ENCODE assay signal across 8 cellular contexts in the genomic region with DNA sequence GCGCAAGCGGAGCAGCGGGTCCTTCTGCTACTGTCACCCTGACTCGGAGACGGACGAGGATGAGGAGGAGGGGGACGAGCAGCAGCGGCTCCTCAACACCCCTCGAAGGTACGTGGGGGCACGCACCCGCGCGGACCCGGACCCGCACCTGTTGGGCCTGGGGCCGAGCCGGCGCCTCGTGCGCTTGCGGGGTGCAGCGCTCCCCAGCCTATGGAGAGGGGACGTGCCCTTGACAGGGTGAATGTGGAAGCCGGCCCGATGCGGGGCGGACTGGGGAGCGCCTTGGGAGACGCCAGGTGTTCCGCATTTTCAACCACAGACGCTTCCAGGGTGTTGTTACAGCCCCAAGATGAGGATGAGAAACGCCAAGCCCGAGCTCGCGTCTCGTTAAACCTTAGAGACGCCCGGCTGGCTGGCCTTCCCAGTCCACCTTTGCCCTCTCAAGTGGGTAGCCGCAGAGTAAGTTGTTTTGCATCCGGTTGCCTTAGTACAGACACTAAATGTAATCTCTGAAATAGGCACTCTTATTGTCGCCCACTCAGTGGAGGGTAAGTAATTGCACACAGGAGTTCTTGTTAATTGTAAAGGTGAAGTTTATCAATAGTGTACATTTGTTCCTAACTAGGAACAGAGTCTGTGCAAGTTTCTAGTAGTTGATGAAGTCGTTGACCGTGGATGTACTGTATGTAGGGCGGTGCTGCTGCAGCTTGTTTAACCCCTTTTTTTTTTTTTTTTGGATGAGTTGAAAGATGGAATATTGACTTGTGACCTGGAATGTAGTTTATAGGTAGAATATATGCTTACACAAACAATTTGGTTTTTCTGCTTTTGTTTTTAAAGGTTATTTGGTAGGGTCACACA. TPM values are rescaled to one million over a fixed set of nuclear protein-coding genes. Genes with fewer than 3 reads are reported as not detected.
A peak's percentile ranks its signal among the peaks of the same experiment; 100 is the strongest.
DNase-seq lines count a peak whose midpoint lies in the region; ATAC-seq, FAIRE-seq and TF ChIP-seq lines count a peak whose summit lies in the region.

No MANE protein-coding gene starts in this region.

- H2AFZ ChIP-seq in mammary epithelial cell (ENCODE audit: low read depth, low read length), result peak overlapping the region; percentile 95

- H3K36me3 ChIP-seq in mammary epithelial cell (ENCODE audit: insufficient read depth, low read length), result no peaks in the 10 kb centered on the region
- H3K36me3 ChIP-seq in kidney (ENCODE audit: control insufficient read depth in 1 of 2, insufficient read depth in 2 of 2, low read length in 2 of 2), result no peaks in the 10 kb centered on the region

- no peak for FAIRE-seq in kidney (lab: Jason Lieb, UNC)

- no peaks in the 10 kb centered on the region for H4K20me1 ChIP-seq in mammary epithelial cell (ENCODE audit: insufficient read depth, low read length)

- H3K9ac ChIP-seq in mammary epithelial cell (ENCODE audit: insufficient read depth, low read length), result peak overlapping the region; percentile 72
- H3K9ac ChIP-seq in kidney (ENCODE audit: low read length in 2 of 2), result peak overlapping the region; percentile 39 to 72

- dilution Hi-C loops in mammary epithelial cell (cut with HindIII; ENCODE audit: low sequenced_read_pairs), result no loop called here

- in situ Hi-C loops in mammary epithelial cell (cut with MboI; ENCODE audit: low sequenced_read_pairs in 2 of 2), result no loop called here

- peaks cover 46% of the 10 kb centered on the region for H3K79me2 ChIP-seq in mammary epithelial cell (ENCODE audit: insufficient read depth, low read length)

- TF ChIP-seq CTCF in mammary epithelial cell (conservative IDR thresholded peaks at IDR 0.05 in 1 of 2, IDR thresholded peaks at IDR 0.05 in 1 of 2; ENCODE audit: extremely low read depth in 1 of 2, insufficient read depth in 1 of 2, low read depth in 1 of 2, low read length in 2 of 2), result no peak
- TF ChIP-seq CTCF in kidney (IDR thresholded peaks at IDR 0.05; ENCODE audit: borderline replicate concordance, extremely low read depth, insufficient read depth), result no peak

- intact Hi-C loops in mammary epithelial cell (cut with micrococcal nuclease) (loop anchor here (10.0 kb wide), 1 partner anchor 65 kb away; a partner anchor contains a TSS), kidney (cut with DNase I) (no loop called here)

- ATAC-seq in GM21528 (IDR thresholded peaks at IDR 0.05; ENCODE audit: low FRiP score, unreplicated experiment), result peak; percentile 29

- BruUV-seq in mammary epithelial cell (replicated peaks; lab: Mats Ljungman, UMichigan), result no TSS peak

- WGBS in mammary epithelial cell (ENCODE audit: low coverage, missing lambda C conversion rate), result 5% methylated on average over 19 of the region's 45 CpGs

- no peaks in the 10 kb centered on the region for H3K27me3 ChIP-seq in mammary epithelial cell (ENCODE audit: insufficient read depth, low read length)

- CTCF ChIA-PET in mammary epithelial cell (lab: Charles Lee; ENCODE audit: low non-redundant PET), result no interaction called here

- H3K9me3 ChIP-seq in mammary epithelial cell (replicated peaks; ENCODE audit: insufficient read depth, low read length), result no peaks in the 10 kb centered on the region
- no peaks in the 10 kb centered on the region for H3K9me3 ChIP-seq in kidney (ENCODE audit: control insufficient read depth in 1 of 2, low read length in 2 of 2)

- peaks cover 14% of the 10 kb centered on the region for H3K4me1 ChIP-seq in mammary epithelial cell (ENCODE audit: insufficient read depth, low read length)
- peaks cover 0 to 4% of the 10 kb centered on the region in 2 donors for H3K4me1 ChIP-seq in kidney (ENCODE audit: control insufficient read depth in 1 of 2, insufficient read depth in 1 of 2, low read depth in 1 of 2, low read length in 2 of 2)

- H3K4me2 ChIP-seq in mammary epithelial cell (ENCODE audit: insufficient read depth, low read depth, low read length), result peak overlapping the region; percentile 90

- DNase-seq in D341Med (ENCODE audit: low spot score), result peak; percentile 52
- peak; percentile 41 for DNase-seq in HuH-7 (ENCODE audit: low spot score)
- DNase-seq in T-helper 22 cell (ENCODE audit: low read depth), result peak; percentile 21
- DNase-seq in mammary epithelial cell, result peak; percentile 43
- peak; percentile 81 for DNase-seq in kidney
- DNase-seq in stimulated activated CD4-positive, alpha-beta T cell treated with anti-CD3 and anti-CD28 coated beads, Interleukin-1b, Interleukin-23, amount 100 ng/mL, for 4 hours (ENCODE audit: low read depth in 2 of 2), result peak; percentile 3 to 18
- no peak for DNase-seq in NCI-H446 treated with DMSO at 0.1 percent for 48 hours (lab: John Stamatoyannopoulos, UW)

- peak overlapping the region; percentile 76 to 96 (median 87) for H3K4me3 ChIP-seq in mammary epithelial cell (replicated peaks in 1 of 3; ENCODE audit: insufficient read depth in 1 of 3, low read depth in 2 of 3, low read length in 3 of 3)
- peak overlapping the region; percentile 58 to 84 for H3K4me3 ChIP-seq in kidney (ENCODE audit: low read length in 2 of 2)

- H3K27ac ChIP-seq in mammary epithelial cell (ENCODE audit: insufficient read depth, low read depth, low read length), result peak overlapping the region; percentile 44
- peak overlapping the region in 1 of 2 donors; percentile 85 for H3K27ac ChIP-seq in kidney (ENCODE audit: low read depth in 2 of 2, low read length in 2 of 2)

RNA-seq across cellular contexts. Expression of a gene that starts 0.8 kb away (rescaled TPM):
- 10 to 100 TPM; 10.7 to 11.5 TPM for total RNA-seq in mammary epithelial cell
- polyA plus RNA-seq in mammary epithelial cell, result 5.5 TPM
- polyA minus RNA-seq in mammary epithelial cell, result 12.0 TPM
- total RNA-seq in kidney, result 14.0 TPM
- polyA plus RNA-seq in kidney (ENCODE audit: insufficient read depth, low read depth, low replicate concordance), result 6.3 TPM
